In the genomic region with DNA sequence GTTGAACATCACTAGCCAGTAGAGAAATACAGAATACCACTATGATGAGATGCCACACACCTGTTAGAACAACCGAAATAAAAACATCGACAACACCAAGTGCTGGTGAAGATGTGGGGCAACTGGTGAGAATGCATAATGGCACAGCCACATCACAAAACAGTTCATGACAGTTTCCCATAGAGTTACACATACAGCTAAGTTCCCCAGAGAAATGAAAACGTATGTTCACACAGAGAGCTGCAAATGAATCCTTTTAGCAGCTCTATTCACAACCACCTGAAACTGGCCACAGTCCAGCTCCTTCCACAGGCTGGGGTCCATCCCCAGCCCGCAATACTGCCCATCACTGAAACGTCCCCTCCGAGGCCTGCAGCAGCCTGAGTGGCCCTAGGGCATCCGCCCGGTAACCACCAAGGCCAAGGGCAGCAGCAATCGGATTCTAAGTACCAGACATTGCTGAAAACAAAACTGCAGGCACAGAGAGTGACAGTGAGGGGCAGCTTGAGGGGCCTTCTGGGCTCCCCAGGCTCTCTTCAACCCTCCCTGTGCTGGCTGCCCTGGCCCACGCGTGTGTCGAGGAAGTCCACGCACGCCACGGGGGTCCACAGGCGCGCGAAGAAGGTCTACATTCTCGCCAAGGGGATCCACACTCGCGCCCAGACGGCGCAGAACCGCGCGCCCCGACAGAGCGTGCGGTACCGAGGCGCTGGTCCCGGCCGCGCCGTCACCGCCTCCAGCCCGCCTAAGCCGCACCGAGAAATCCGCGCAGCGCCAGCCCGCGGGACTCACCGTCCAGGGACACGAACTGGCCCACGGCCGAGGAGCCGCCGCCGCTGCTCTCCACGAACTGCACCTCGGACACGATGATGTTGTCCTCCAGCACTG, we compare ENCODE assay signal across 8 cellular contexts. TPM values are rescaled to one million over a fixed set of nuclear protein-coding genes. Genes with fewer than 3 reads are reported as not detected.
A peak's percentile ranks its signal among the peaks of the same experiment; 100 is the strongest.
DNase-seq lines count a peak whose midpoint lies in the region; ATAC-seq lines count a peak whose summit lies in the region.

No MANE protein-coding gene starts in this region.

- POLR2A ChIA-PET in T-cell (lab: Charles Lee): no interaction called here

- CTCF ChIA-PET in T-cell (lab: Charles Lee): no interaction called here

- peak overlapping the region; percentile 77 to 85 for H3K27ac Mint-ChIP-seq in T-cell
- H3K27ac Mint-ChIP-seq in natural killer cell treated with Interleukin-12 subunit alpha and Interleukin-12 subunit beta and Interleukin-15 and Interleukin-18, amount 100 ng/mL, for 72 hours: peak overlapping the region; percentile 68 to 85

- H3K9me3 Mint-ChIP-seq in T-cell: no peaks in the 10 kb centered on the region
- no peaks in the 10 kb centered on the region for H3K9me3 Mint-ChIP-seq in natural killer cell treated with Interleukin-12 subunit alpha and Interleukin-12 subunit beta and Interleukin-15 and Interleukin-18, amount 100 ng/mL, for 72 hours

- H3K27me3 ChIP-seq in endocrine pancreas (ENCODE audit: control insufficient read depth, insufficient read depth, low read length): no peaks in the 10 kb centered on the region

- peaks cover 2% of the 10 kb centered on the region for H3K4me1 ChIP-seq in endocrine pancreas (ENCODE audit: control insufficient read depth, insufficient read depth, low read length)

- no peaks in the 10 kb centered on the region for H3K36me3 Mint-ChIP-seq in T-cell
- H3K36me3 Mint-ChIP-seq in natural killer cell treated with Interleukin-12 subunit alpha and Interleukin-12 subunit beta and Interleukin-15 and Interleukin-18, amount 100 ng/mL, for 72 hours: no peaks in the 10 kb centered on the region

- peak overlapping the region; percentile 96 for H3K9ac ChIP-seq in endocrine pancreas (ENCODE audit: control insufficient read depth, insufficient read depth, low read length)

- DNase-seq in AG08396 (ENCODE audit: low spot score) (peak; percentile 15), T-cell (peak in 5 of 34 experiments; percentile 13 to 28 (median 18)), DMS153 treated with DMSO at 0.1 percent for 48 hours (lab: John Stamatoyannopoulos, UW; ENCODE audit: unreplicated experiment) (no peak), SHP77 treated with DMSO at 0.1 percent for 48 hours (lab: John Stamatoyannopoulos, UW) (no peak)
- DNase-seq in natural killer cell treated with Interleukin-12 subunit alpha and Interleukin-12 subunit beta and Interleukin-15 and Interleukin-18, amount 100 ng/mL, for 72 hours (ENCODE audit: low spot score): no peak

- ATAC-seq in GM18873 (IDR thresholded peaks at IDR 0.05; ENCODE audit: low FRiP score, unreplicated experiment) (peak; percentile 6), HG03108 (IDR thresholded peaks at IDR 0.05; ENCODE audit: unreplicated experiment) (peak; percentile 16), T-cell (replicated peaks in 1 of 4) (peak; percentile 2 to 8 (median 6))
- peak; percentile 0 to 10 for ATAC-seq in natural killer cell treated with Interleukin-12 subunit alpha and Interleukin-12 subunit beta and Interleukin-15 and Interleukin-18, amount 100 ng/mL, for 72 hours

- peaks cover 37 to 42% (median 37%) of the 10 kb centered on the region in 3 donors for H3K4me1 Mint-ChIP-seq in T-cell
- H3K4me1 Mint-ChIP-seq in natural killer cell treated with Interleukin-12 subunit alpha and Interleukin-12 subunit beta and Interleukin-15 and Interleukin-18, amount 100 ng/mL, for 72 hours (ENCODE audit: low read depth in 2 of 2): peaks cover 16 to 27% of the 10 kb centered on the region in 2 donors

- no peaks in the 10 kb centered on the region for H3K27me3 Mint-ChIP-seq in T-cell
- no peaks in the 10 kb centered on the region for H3K27me3 Mint-ChIP-seq in natural killer cell treated with Interleukin-12 subunit alpha and Interleukin-12 subunit beta and Interleukin-15 and Interleukin-18, amount 100 ng/mL, for 72 hours

- H3K4me3 Mint-ChIP-seq in T-cell: peak overlapping the region; percentile 82 to 87 (median 86)
- H3K4me3 Mint-ChIP-seq in natural killer cell treated with Interleukin-12 subunit alpha and Interleukin-12 subunit beta and Interleukin-15 and Interleukin-18, amount 100 ng/mL, for 72 hours: peak overlapping the region; percentile 92

- H3K9me3 ChIP-seq in endocrine pancreas (ENCODE audit: control insufficient read depth, low read length): no peaks in the 10 kb centered on the region

- no peaks in the 10 kb centered on the region for H3K36me3 ChIP-seq in endocrine pancreas (ENCODE audit: control insufficient read depth, insufficient read depth, low read length)

- peak overlapping the region; percentile 67 for H3K4me3 ChIP-seq in endocrine pancreas (ENCODE audit: control insufficient read depth, insufficient read depth, low read length)

RNA-seq across cellular contexts. Expression of gene BRF1, which starts 0.9 kb away (rescaled TPM):
- total RNA-seq in T-cell: 10 to 100 TPM; 57.7 to 70.5 (median 66.5) TPM
- total RNA-seq in natural killer cell treated with Interleukin-12 subunit alpha and Interleukin-12 subunit beta and Interleukin-15 and Interleukin-18, amount 100 ng/mL, for 72 hours: 10 to 100 TPM; 43.4 to 76.5 TPM

RNA-seq across cellular contexts. Expression of gene PACS2, which starts 14.7 kb away (rescaled TPM):
- 10 to 100 TPM; 70.9 to 86.9 (median 78.0) TPM for total RNA-seq in T-cell
- total RNA-seq in natural killer cell treated with Interleukin-12 subunit alpha and Interleukin-12 subunit beta and Interleukin-15 and Interleukin-18, amount 100 ng/mL, for 72 hours: 10 to 100 TPM; 24.9 to 26.3 TPM

RNA-seq across cellular contexts. Expression of gene BTBD6, which starts 51.6 kb away (rescaled TPM):
- total RNA-seq in T-cell: 10 to 100 TPM; 36.0 to 55.1 (median 43.3) TPM
- 10 to 100 TPM; 42.3 to 52.9 TPM for total RNA-seq in natural killer cell treated with Interleukin-12 subunit alpha and Interleukin-12 subunit beta and Interleukin-15 and Interleukin-18, amount 100 ng/mL, for 72 hours
